28 cellular contexts compared by ENCODE assay signal in the genomic region with DNA sequence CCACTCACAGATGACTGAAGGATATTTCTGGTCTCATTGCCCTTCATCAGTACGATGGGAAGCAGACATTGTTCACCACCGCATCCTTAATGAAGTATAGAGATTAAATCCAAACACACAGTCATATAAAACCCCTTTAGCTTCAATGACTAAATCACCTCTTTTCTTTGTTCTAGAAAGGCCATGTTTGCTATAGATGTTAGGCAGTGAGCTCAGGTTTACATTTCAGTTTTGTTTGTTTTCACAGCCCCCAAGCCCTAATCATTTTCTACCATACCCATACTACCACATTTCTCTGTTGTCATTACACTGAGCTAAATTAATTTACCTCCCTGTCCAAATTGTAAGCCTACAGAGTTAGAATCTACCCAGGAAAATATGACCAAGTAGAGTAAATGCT.
"Had no signal": no experiment of that assay in that cellular context is flagged by ENCODE, and none has a peak within 500 bp of the region (broad histone marks: within the 10 kb centered on the region; RNA-seq: fewer than 3 reads in every experiment).

No MANE protein-coding gene starts in this region.

- H3K27me3 Mint-ChIP-seq: activated naive CD4-positive, alpha-beta T cell treated with anti-CD3 and anti-CD28 coated beads, Interleukin-2, amount 10 ng/mL, durations not matched to agents 7 days and 5 days; activated naive CD8-positive, alpha-beta T cell treated with anti-CD3 and anti-CD28 coated beads, Interleukin-2, amount 10 ng/mL, durations not matched to agents 7 days and 5 days had no signal

- H3K36me3 Mint-ChIP-seq: activated naive CD4-positive, alpha-beta T cell treated with anti-CD3 and anti-CD28 coated beads, Interleukin-2, amount 10 ng/mL, durations not matched to agents 7 days and 5 days; activated naive CD8-positive, alpha-beta T cell treated with anti-CD3 and anti-CD28 coated beads, Interleukin-2, amount 10 ng/mL, durations not matched to agents 7 days and 5 days; naive thymus-derived CD4-positive, alpha-beta T cell; stimulated activated effector memory CD8-positive, alpha-beta T cell treated with anti-CD3 and anti-CD28 coated beads, Interleukin-12 subunit alpha, Interleukin-12 subunit beta, amount 100 ng/mL, for 72 hours had no signal

- H3K27ac Mint-ChIP-seq: activated naive CD4-positive, alpha-beta T cell treated with anti-CD3 and anti-CD28 coated beads, Interleukin-2, amount 10 ng/mL, durations not matched to agents 7 days and 5 days; activated naive CD8-positive, alpha-beta T cell treated with anti-CD3 and anti-CD28 coated beads, Interleukin-2, amount 10 ng/mL, durations not matched to agents 7 days and 5 days; activated T-cell treated with anti-CD3 and anti-CD28 coated beads, Interleukin-2, amount 50 U/mL, for 24 hours; effector memory CD8-positive, alpha-beta T cell; naive thymus-derived CD4-positive, alpha-beta T cell; stimulated activated effector memory CD8-positive, alpha-beta T cell treated with anti-CD3 and anti-CD28 coated beads, Interleukin-12 subunit alpha, Interleukin-12 subunit beta, amount 100 ng/mL, for 72 hours; stimulated activated naive CD8-positive, alpha-beta T cell treated with anti-CD3 and anti-CD28 coated beads, Interleukin-15, Interleukin-2, amounts not matched to agents 100 ng/mL and 50 ng/mL, for 24 hours had no signal

- ATAC-seq: activated CD4-positive, CD25-positive, alpha-beta regulatory T cell treated with anti-CD3 and anti-CD28 coated beads, Interleukin-2, amount 50 U/mL, for 24 hours; effector memory CD8-positive, alpha-beta T cell; left cardiac atrium; naive thymus-derived CD4-positive, alpha-beta T cell; stimulated activated effector memory CD8-positive, alpha-beta T cell treated with anti-CD3 and anti-CD28 coated beads, Interleukin-12 subunit alpha, Interleukin-12 subunit beta, amount 100 ng/mL, for 72 hours had no signal

- H3K4me3 Mint-ChIP-seq: activated naive CD4-positive, alpha-beta T cell treated with anti-CD3 and anti-CD28 coated beads, Interleukin-2, amount 10 ng/mL, durations not matched to agents 7 days and 5 days; activated naive CD8-positive, alpha-beta T cell treated with anti-CD3 and anti-CD28 coated beads, Interleukin-2, amount 10 ng/mL, durations not matched to agents 7 days and 5 days; activated T-cell treated with anti-CD3 and anti-CD28 coated beads, Interleukin-2, amount 50 U/mL, for 24 hours; effector memory CD8-positive, alpha-beta T cell; naive thymus-derived CD4-positive, alpha-beta T cell; stimulated activated effector memory CD8-positive, alpha-beta T cell treated with anti-CD3 and anti-CD28 coated beads, Interleukin-12 subunit alpha, Interleukin-12 subunit beta, amount 100 ng/mL, for 72 hours; stimulated activated naive CD8-positive, alpha-beta T cell treated with anti-CD3 and anti-CD28 coated beads, Interleukin-15, Interleukin-2, amounts not matched to agents 100 ng/mL and 50 ng/mL, for 24 hours had no signal

- H3K4me1 Mint-ChIP-seq: activated naive CD4-positive, alpha-beta T cell treated with anti-CD3 and anti-CD28 coated beads, Interleukin-2, amount 10 ng/mL, durations not matched to agents 7 days and 5 days; stimulated activated effector memory CD8-positive, alpha-beta T cell treated with anti-CD3 and anti-CD28 coated beads, Interleukin-12 subunit alpha, Interleukin-12 subunit beta, amount 100 ng/mL, for 72 hours had no signal

- DNase-seq: activated CD4-positive, alpha-beta T cell treated with anti-CD3 and anti-CD28 coated beads for 48 hours; activated CD4-positive, alpha-beta T cell treated with anti-CD3 and anti-CD28 coated beads, Interleukin-2, amount 50 U/mL, for 48 hours; activated CD8-positive, alpha-beta memory T cell treated with anti-CD3 and anti-CD28 coated beads for 24 hours; activated gamma-delta T cell; activated naive CD4-positive, alpha-beta T cell treated with anti-CD3 and anti-CD28 coated beads, Interleukin-2, amount 10 ng/mL, durations not matched to agents 7 days and 5 days; activated naive CD8-positive, alpha-beta T cell treated with anti-CD3 and anti-CD28 coated beads, Interleukin-2, amount 10 ng/mL, durations not matched to agents 7 days and 5 days; activated T-cell treated with anti-CD3 and anti-CD28 coated beads, Interleukin-2, amount 50 U/mL, for 24 hours; amniotic stem cell; brain microvascular endothelial cell; effector memory CD8-positive, alpha-beta T cell; foreskin fibroblast; head of caudate nucleus; hippocampal formation; left cardiac atrium; mammary epithelial cell; midbrain; naive thymus-derived CD4-positive, alpha-beta T cell; ovary; retina; sigmoid colon; small intestine; stimulated activated CD4-positive, alpha-beta T cell treated with anti-CD3 and anti-CD28 coated beads, Interleukin-4, amount 100 ng/mL, for 24 hours; trophoblast cell; uterus; WERI-Rb-1 had no signal

- H3K9me3 Mint-ChIP-seq: activated naive CD4-positive, alpha-beta T cell treated with anti-CD3 and anti-CD28 coated beads, Interleukin-2, amount 10 ng/mL, durations not matched to agents 7 days and 5 days; activated naive CD8-positive, alpha-beta T cell treated with anti-CD3 and anti-CD28 coated beads, Interleukin-2, amount 10 ng/mL, durations not matched to agents 7 days and 5 days; activated T-cell treated with anti-CD3 and anti-CD28 coated beads, Interleukin-2, amount 50 U/mL, for 24 hours; effector memory CD8-positive, alpha-beta T cell; naive thymus-derived CD4-positive, alpha-beta T cell; stimulated activated effector memory CD8-positive, alpha-beta T cell treated with anti-CD3 and anti-CD28 coated beads, Interleukin-12 subunit alpha, Interleukin-12 subunit beta, amount 100 ng/mL, for 72 hours; stimulated activated naive CD8-positive, alpha-beta T cell treated with anti-CD3 and anti-CD28 coated beads, Interleukin-15, Interleukin-2, amounts not matched to agents 100 ng/mL and 50 ng/mL, for 24 hours had no signal
